Comparison of ENCODE assay signal across 1 cellular context in genomic region chr12:111777345-111778045, GRCh38.
A peak's percentile ranks its signal among the peaks of the same experiment; 100 is the strongest.
TF ChIP-seq lines count a peak whose summit lies in the region.

No MANE protein-coding gene starts in this region.

TF ChIP-seq in HepG2, 621 proteins besides CTCF, POLR2A, EP300 and RAD21 (continued from another document and continues in another):
- TF ChIP-seq TFE3 (CRISPR knock-in tag; IDR thresholded peaks at IDR 0.05), result 0 out of 2 replicates have a peak, but pooled peaks have one; percentile 38
- TF ChIP-seq KDM5B (CRISPR knock-in tag; IDR thresholded peaks at IDR 0.05; ENCODE audit: borderline replicate concordance), result peak; percentile 53; the same call in 1 of the 2 replicates
- TF ChIP-seq ZNF180 (CRISPR knock-in tag; IDR thresholded peaks at IDR 0.05; ENCODE audit: borderline replicate concordance, low read depth), result no peak
- no peak; the same call in 1 of the 2 replicates for TF ChIP-seq PHF8 (CRISPR knock-in tag; IDR thresholded peaks at IDR 0.05)
- TF ChIP-seq ZSCAN20 (CRISPR knock-in tag; IDR thresholded peaks at IDR 0.05; ENCODE audit: borderline replicate concordance), result no peak
- TF ChIP-seq CHCHD3 (CRISPR knock-in tag; IDR thresholded peaks at IDR 0.05), result no peak
- no peak for TF ChIP-seq E2F2 (CRISPR knock-in tag; IDR thresholded peaks at IDR 0.05; ENCODE audit: borderline replicate concordance)
- no peak for TF ChIP-seq TOE1 (CRISPR knock-in tag; IDR thresholded peaks at IDR 0.05)
- 0 out of 2 replicates have a peak, but pooled peaks have one; percentile 61 for TF ChIP-seq HMG20A (CRISPR knock-in tag; IDR thresholded peaks at IDR 0.05; ENCODE audit: borderline replicate concordance)
- no peak for TF ChIP-seq THYN1 (CRISPR knock-in tag; IDR thresholded peaks at IDR 0.05; ENCODE audit: borderline replicate concordance, low read depth)
- TF ChIP-seq ZNF235 (CRISPR knock-in tag; IDR thresholded peaks at IDR 0.05; ENCODE audit: borderline replicate concordance), result no peak
- no peak for TF ChIP-seq MAFG (CRISPR knock-in tag; IDR thresholded peaks at IDR 0.05)
- TF ChIP-seq XBP1 (CRISPR knock-in tag; IDR thresholded peaks at IDR 0.05), result no peak
- peak; percentile 64; the same call in 1 of the 2 replicates for TF ChIP-seq PHF21A (CRISPR knock-in tag; IDR thresholded peaks at IDR 0.05)
- TF ChIP-seq GATAD1 (CRISPR knock-in tag; IDR thresholded peaks at IDR 0.05), result no peak
- no peak for TF ChIP-seq ZNF883 (CRISPR knock-in tag; IDR thresholded peaks at IDR 0.05; ENCODE audit: not compliant biosample characterization)
- no peak for TF ChIP-seq RFX3 (CRISPR knock-in tag; IDR thresholded peaks at IDR 0.05)
- TF ChIP-seq ZNF660 (CRISPR knock-in tag; IDR thresholded peaks at IDR 0.05; ENCODE audit: borderline replicate concordance, low read depth), result no peak
- no peak for TF ChIP-seq ZXDC (CRISPR knock-in tag; IDR thresholded peaks at IDR 0.05)
- no peak for TF ChIP-seq RBAK (CRISPR knock-in tag; IDR thresholded peaks at IDR 0.05)
- no peak for TF ChIP-seq RARG (CRISPR knock-in tag; IDR thresholded peaks at IDR 0.05; ENCODE audit: low read depth)
- no peak for TF ChIP-seq TFDP1 (CRISPR knock-in tag; IDR thresholded peaks at IDR 0.05; ENCODE audit: borderline replicate concordance)
- TF ChIP-seq SUZ12 (IDR thresholded peaks at IDR 0.05; ENCODE audit: low read depth, low read length), result no peak
- TF ChIP-seq NFIC (IDR thresholded peaks at IDR 0.05; ENCODE audit: low read length), result no peak
- TF ChIP-seq IRX3 (CRISPR knock-in tag; IDR thresholded peaks at IDR 0.05; ENCODE audit: borderline replicate concordance, low read depth), result no peak
- no peak for TF ChIP-seq GPBP1L1 (CRISPR knock-in tag; IDR thresholded peaks at IDR 0.05)
- TF ChIP-seq SOX6 (IDR thresholded peaks at IDR 0.05), result no peak
- peak; percentile 69 for TF ChIP-seq SOX6 (CRISPR knock-in tag; IDR thresholded peaks at IDR 0.05)
- TF ChIP-seq ZNF615 (CRISPR knock-in tag; IDR thresholded peaks at IDR 0.05; ENCODE audit: borderline replicate concordance), result no peak
- TF ChIP-seq CCDC6 (CRISPR knock-in tag; IDR thresholded peaks at IDR 0.05), result no peak
- TF ChIP-seq ZNF264 (CRISPR knock-in tag; IDR thresholded peaks at IDR 0.05), result no peak
- TF ChIP-seq POGK (CRISPR knock-in tag; conservative IDR thresholded peaks at IDR 0.05), result peak; percentile 57; the same call in 1 of the 2 replicates
- TF ChIP-seq NR0B2 (CRISPR knock-in tag; IDR thresholded peaks at IDR 0.05), result no peak
- TF ChIP-seq ELF4 (CRISPR knock-in tag; IDR thresholded peaks at IDR 0.05; ENCODE audit: borderline replicate concordance), result no peak
- TF ChIP-seq RFXANK (CRISPR knock-in tag; IDR thresholded peaks at IDR 0.05), result no peak
- peak; percentile 57; the same call in 1 of the 2 replicates for TF ChIP-seq BORCS8-MEF2B (CRISPR knock-in tag; IDR thresholded peaks at IDR 0.05)
- TF ChIP-seq ZNF446 (CRISPR knock-in tag; IDR thresholded peaks at IDR 0.05), result no peak
- no peak for TF ChIP-seq CSRNP1 (CRISPR knock-in tag; IDR thresholded peaks at IDR 0.05)
- TF ChIP-seq SP4 (CRISPR knock-in tag; IDR thresholded peaks at IDR 0.05), result no peak; the same call in 1 of the 2 replicates
- no peak for TF ChIP-seq FOXO4 (CRISPR knock-in tag; conservative IDR thresholded peaks at IDR 0.05)
- no peak for TF ChIP-seq PCBP2 (optimal IDR thresholded peaks at IDR 0.05; ENCODE audit: low read depth, low read length, poor library complexity, severe bottlenecking)
- TF ChIP-seq ZNF773 (CRISPR knock-in tag; IDR thresholded peaks at IDR 0.05; ENCODE audit: borderline replicate concordance), result no peak
- TF ChIP-seq ZBTB49 (CRISPR knock-in tag; IDR thresholded peaks at IDR 0.05; ENCODE audit: borderline replicate concordance), result no peak
- peak; percentile 97 for TF ChIP-seq NCOR1 (IDR thresholded peaks at IDR 0.05; ENCODE audit: borderline replicate concordance, low read length)
- no peak for TF ChIP-seq ZNF557 (CRISPR knock-in tag; IDR thresholded peaks at IDR 0.05)
- TF ChIP-seq ATF7 (IDR thresholded peaks at IDR 0.05), result no peak
- TF ChIP-seq ATF7 (CRISPR knock-in tag; IDR thresholded peaks at IDR 0.05), result no peak
- 0 out of 2 replicates have a peak, but pooled peaks have one; percentile 12 for TF ChIP-seq ZNF652 (CRISPR knock-in tag; IDR thresholded peaks at IDR 0.05; ENCODE audit: borderline replicate concordance, low read depth)
- no peak for TF ChIP-seq ZNF18 (CRISPR knock-in tag; IDR thresholded peaks at IDR 0.05; ENCODE audit: insufficient replicate concordance)
- TF ChIP-seq SSRP1 (CRISPR knock-in tag; IDR thresholded peaks at IDR 0.05), result no peak; the same call in 1 of the 2 replicates
